ENCODE assay signal across 28 cellular contexts in genomic region chr11:63835156-63835540, GRCh38.
"Had no signal": no experiment of that assay in that cellular context is flagged by ENCODE, and none has a peak within 500 bp of the region (broad histone marks: within the 10 kb centered on the region; RNA-seq: fewer than 3 reads in every experiment).

No MANE protein-coding gene starts in this region.

- H2AFZ ChIP-seq: hepatocyte had no signal

- DNase-seq: activated CD4-positive, alpha-beta T cell treated with anti-CD3 and anti-CD28 coated beads for 36 hours; activated CD4-positive, alpha-beta T cell treated with anti-CD3 and anti-CD28 coated beads, Interleukin-2, amount 50 U/mL, for 48 hours; activated gamma-delta T cell treated with Interleukin-2 at 50 U/mL for 16 hours; central memory CD4-positive, alpha-beta T cell; colonic mucosa; dorsolateral prefrontal cortex; effector memory CD8-positive, alpha-beta T cell; foreskin melanocyte; immature natural killer cell; left ventricle myocardium superior; mammary epithelial cell; natural killer cell; pancreas; right cardiac atrium; stimulated activated CD4-positive, alpha-beta T cell treated with anti-CD3 and anti-CD28 coated beads, Interleukin-12 subunit alpha, Interleukin-12 subunit beta, amount 100 ng/mL, for 4 hours; stimulated activated CD4-positive, alpha-beta T cell treated with anti-CD3 and anti-CD28 coated beads, Interleukin-4, amount 100 ng/mL, for 4 hours; stomach; T-helper 1 cell; T-helper 9 cell; transverse colon had no signal

- H3K9me3 Mint-ChIP-seq: activated naive CD4-positive, alpha-beta T cell treated with anti-CD3 and anti-CD28 coated beads, Interleukin-2, amount 50 U/mL, for 24 hours; activated T-helper 1 cell treated with anti-CD3 and anti-CD28 coated beads, Interleukin-12 subunit alpha, Interleukin-12 subunit beta, Interleukin-2, Interleukin-4 antibody, amounts not matched to agents 30 ng/mL and 10 ng/mL and 1 ng/mL, durations not matched to agents 14 hours and 24 hours and 36 hours; effector memory CD8-positive, alpha-beta T cell; immature natural killer cell; mesothelial cell of epicardium; natural killer cell had no signal

- H3K36me3 ChIP-seq: colonic mucosa, pancreas, stomach, transverse colon, vagina had no signal

- H3K36me3 Mint-ChIP-seq: activated naive CD4-positive, alpha-beta T cell treated with anti-CD3 and anti-CD28 coated beads, Interleukin-2, amount 50 U/mL, for 24 hours; immature natural killer cell; mesothelial cell of epicardium; natural killer cell had no signal

- H3K27me3 ChIP-seq: colonic mucosa, dorsolateral prefrontal cortex, hepatocyte, pancreas, stomach, transverse colon, vagina had no signal

- H3K27ac Mint-ChIP-seq: activated CD4-positive, alpha-beta T cell treated with anti-CD3 and anti-CD28 coated beads for 36 hours; activated naive CD4-positive, alpha-beta T cell treated with anti-CD3 and anti-CD28 coated beads, Interleukin-2, amount 50 U/mL, for 24 hours; activated T-helper 1 cell treated with anti-CD3 and anti-CD28 coated beads, Interleukin-12 subunit alpha, Interleukin-12 subunit beta, Interleukin-2, Interleukin-4 antibody, amounts not matched to agents 30 ng/mL and 10 ng/mL and 1 ng/mL, durations not matched to agents 14 hours and 24 hours and 36 hours; effector memory CD8-positive, alpha-beta T cell; immature natural killer cell; mesothelial cell of epicardium; natural killer cell had no signal

- H3K4me3 Mint-ChIP-seq: activated CD4-positive, alpha-beta T cell treated with anti-CD3 and anti-CD28 coated beads for 36 hours; activated naive CD4-positive, alpha-beta T cell treated with anti-CD3 and anti-CD28 coated beads, Interleukin-2, amount 50 U/mL, for 24 hours; activated T-helper 1 cell treated with anti-CD3 and anti-CD28 coated beads, Interleukin-12 subunit alpha, Interleukin-12 subunit beta, Interleukin-2, Interleukin-4 antibody, amounts not matched to agents 30 ng/mL and 10 ng/mL and 1 ng/mL, durations not matched to agents 14 hours and 24 hours and 36 hours; effector memory CD8-positive, alpha-beta T cell; immature natural killer cell; mesothelial cell of epicardium; natural killer cell had no signal

- H3K4me2 ChIP-seq: hepatocyte had no signal

- FAIRE-seq: astrocyte, endothelial cell of umbilical vein, pancreas had no signal

- H3K27ac ChIP-seq: colonic mucosa, dorsolateral prefrontal cortex, hepatocyte, pancreas, stomach, transverse colon, vagina had no signal

- ATAC-seq: activated CD4-positive, alpha-beta T cell treated with anti-CD3 and anti-CD28 coated beads for 36 hours; effector memory CD8-positive, alpha-beta T cell; esophagus mucosa; left ventricle myocardium superior; natural killer cell; pancreas; right cardiac atrium had no signal

- H3K9me3 ChIP-seq: colonic mucosa, pancreas, stomach, transverse colon, vagina had no signal

- H3K4me3 ChIP-seq: colonic mucosa, dorsolateral prefrontal cortex, hepatocyte, pancreas, stomach, transverse colon, vagina had no signal

- H3K27me3 Mint-ChIP-seq: activated CD4-positive, alpha-beta T cell treated with anti-CD3 and anti-CD28 coated beads for 36 hours; activated naive CD4-positive, alpha-beta T cell treated with anti-CD3 and anti-CD28 coated beads, Interleukin-2, amount 50 U/mL, for 24 hours; effector memory CD8-positive, alpha-beta T cell had no signal
